In the genomic region with DNA sequence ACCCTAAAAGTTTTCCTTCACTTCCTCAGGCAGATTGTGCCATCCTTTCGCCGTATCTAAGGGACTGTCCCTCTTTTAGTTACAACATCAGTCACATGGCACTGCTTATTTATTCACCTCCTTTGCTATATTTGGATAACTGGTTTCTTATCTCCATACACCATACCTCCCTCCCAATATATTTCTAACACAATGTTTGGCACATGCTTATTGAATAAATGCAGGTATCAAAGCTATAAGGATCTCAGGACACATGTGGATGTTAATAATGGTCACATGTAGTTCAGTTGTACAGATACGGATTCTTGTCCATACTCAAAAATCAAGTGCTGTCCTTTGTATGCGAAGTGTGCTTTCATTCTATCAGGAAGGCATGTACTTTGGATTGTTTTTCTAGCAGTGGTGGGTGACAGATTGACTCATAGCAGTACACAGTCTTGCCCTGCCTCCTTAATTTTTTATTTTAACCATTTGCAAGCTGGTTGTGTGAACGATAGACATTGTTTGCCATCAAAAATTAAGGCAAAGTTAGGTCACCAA, we compare ENCODE assay signal across 13 cellular contexts.
DNase-seq lines count a peak whose midpoint lies in the region; ATAC-seq and TF ChIP-seq lines count a peak whose summit lies in the region.
"Had no signal": no experiment of that assay in that cellular context is flagged by ENCODE, and none has a peak within 500 bp of the region (broad histone marks: within the 10 kb centered on the region; RNA-seq: fewer than 3 reads in every experiment).

No MANE protein-coding gene starts in this region.

- no peak overlapping the region for H4K8ac ChIP-seq in mesenchymal stem cell (ENCODE audit: low read length)

- H3K4me3 ChIP-seq in heart left ventricle (no peak overlapping the region), right atrium auricular region (no peak overlapping the region), left ventricle myocardium inferior (no peak overlapping the region), mesenchymal stem cell (ENCODE audit: insufficient read depth in 1 of 2, low read depth in 1 of 2, low read length in 2 of 2) (no peak overlapping the region), SJCRH30 (no peak overlapping the region)
- H3K4me3 ChIP-seq: spleen had no signal

- intact Hi-C loops in heart left ventricle (cut with DNase I) (loop anchor here in 1 of 10 donors (5.0 kb wide), 1 partner anchor 46 kb away; no protein-coding TSS in a partner anchor), left ventricle myocardium inferior (cut with micrococcal nuclease) (no loop called here)

- no peaks in the 10 kb centered on the region for H3K79me1 ChIP-seq in mesenchymal stem cell (replicated peaks; ENCODE audit: low read length, poor library complexity, severe bottlenecking)

- ATAC-seq in heart left ventricle = peak; percentile 55 to 74 (median 66)

- H2AK5ac ChIP-seq in mesenchymal stem cell (ENCODE audit: low read length, severe bottlenecking) = no peak overlapping the region

- no peak overlapping the region for H2BK120ac ChIP-seq in mesenchymal stem cell (ENCODE audit: low read depth, low read length)

- no peaks in the 10 kb centered on the region for H3K27me3 ChIP-seq in heart left ventricle
- no peaks in the 10 kb centered on the region for H3K27me3 ChIP-seq in right atrium auricular region
- H3K27me3 ChIP-seq in left ventricle myocardium inferior (ENCODE audit: low read depth) = no peaks in the 10 kb centered on the region
- H3K27me3 ChIP-seq in mesenchymal stem cell (ENCODE audit: control insufficient read depth in 1 of 2, insufficient read depth in 1 of 2, low read length in 2 of 2) = no peaks in the 10 kb centered on the region
- H3K27me3 ChIP-seq in SJCRH30 = no peaks in the 10 kb centered on the region
- H3K27me3 ChIP-seq: spleen had no signal

- DNase-seq in heart left ventricle (no peak), right atrium auricular region (ENCODE audit: low spot score) (no peak), OCI-M1 (lab: John Stamatoyannopoulos, UW) (peak; percentile 85), left ventricle myocardium inferior (no peak), mesenchymal stem cell (no peak), SJCRH30 (no peak), inferior parietal cortex (ENCODE audit: extremely low spot score) (no peak), T1000 (lab: John Stamatoyannopoulos, UW) (no peak)
- DNase-seq: activated CD4-positive, alpha-beta T cell treated with anti-CD3 and anti-CD28 coated beads for 4 hours; GOT3; NCI-H1092; spleen; substantia nigra had no signal

- no peak overlapping the region for H3K23ac ChIP-seq in mesenchymal stem cell (ENCODE audit: low read length in 2 of 2)

- no peak overlapping the region for H2AFZ ChIP-seq in mesenchymal stem cell (ENCODE audit: low read depth, low read length)

- H3K9ac ChIP-seq in mesenchymal stem cell (ENCODE audit: low read length) = no peak overlapping the region

- TF ChIP-seq CTCF in heart left ventricle (IDR thresholded peaks at IDR 0.05) = no peak
- TF ChIP-seq CTCF in right atrium auricular region (IDR thresholded peaks at IDR 0.05) = no peak
- TF ChIP-seq CTCF in left ventricle myocardium inferior (IDR thresholded peaks at IDR 0.05; ENCODE audit: borderline replicate concordance) = no peak

- H3K18ac ChIP-seq in mesenchymal stem cell (ENCODE audit: low read depth in 1 of 2, low read length in 2 of 2) = no peak overlapping the region

- no peak overlapping the region for H2BK5ac ChIP-seq in mesenchymal stem cell (ENCODE audit: low read depth, low read length, poor library complexity, severe bottlenecking)

- H3K4me1 ChIP-seq in heart left ventricle = peaks cover 0 to 20% (median 4%) of the 10 kb centered on the region in 12 donors
- H3K4me1 ChIP-seq in right atrium auricular region = peaks cover 0 to 5% of the 10 kb centered on the region in 2 donors
- peaks cover 20% of the 10 kb centered on the region for H3K4me1 ChIP-seq in left ventricle myocardium inferior
- peaks cover 3% of the 10 kb centered on the region for H3K4me1 ChIP-seq in mesenchymal stem cell (ENCODE audit: control insufficient read depth, insufficient read depth, low read depth, low read length)
- 0 out of 2 replicates have a peak, but pooled peaks cover 14% of the 10 kb centered on the region for H3K4me1 ChIP-seq in SJCRH30

- H3K4ac ChIP-seq in mesenchymal stem cell (ENCODE audit: low read depth in 1 of 2, low read length in 2 of 2) = no peak overlapping the region

- H3K14ac ChIP-seq in mesenchymal stem cell (ENCODE audit: low read length in 2 of 2) = no peak overlapping the region

- no peak overlapping the region for H3K4me2 ChIP-seq in mesenchymal stem cell (ENCODE audit: low read length, poor library complexity, severe bottlenecking)

- H3K27ac ChIP-seq in heart left ventricle (peak overlapping the region in 10 of 12 donors; percentile 5 to 81 (median 52)), right atrium auricular region (no peak overlapping the region), left ventricle myocardium inferior (replicated peaks) (peak overlapping the region; percentile 68), mesenchymal stem cell (ENCODE audit: low read length, poor library complexity, severe bottlenecking) (no peak overlapping the region), SJCRH30 (no peak overlapping the region)
- H3K27ac ChIP-seq: spleen had no signal

- no peak for TF ChIP-seq POLR2A in heart left ventricle (IDR thresholded peaks at IDR 0.05)

- 30 to 47% (median 37%) methylated on average over 5 of the region's 5 CpGs for WGBS in heart left ventricle, 4 donors
- 80% methylated on average over 5 of the region's 5 CpGs for whole genome bisulfite sequencing in mesenchymal stem cell

- no peaks in the 10 kb centered on the region for H3K36me3 ChIP-seq in heart left ventricle
- no peaks in the 10 kb centered on the region for H3K36me3 ChIP-seq in right atrium auricular region
- H3K36me3 ChIP-seq in left ventricle myocardium inferior = no peaks in the 10 kb centered on the region
- no peaks in the 10 kb centered on the region for H3K36me3 ChIP-seq in mesenchymal stem cell (ENCODE audit: control insufficient read depth in 1 of 2, insufficient read depth in 2 of 2, low read depth in 1 of 2, low read length in 2 of 2)
- no peaks in the 10 kb centered on the region for H3K36me3 ChIP-seq in SJCRH30
- H3K36me3 ChIP-seq: spleen had no signal

- H3K9me3 ChIP-seq in heart left ventricle (no peaks in the 10 kb centered on the region), right atrium auricular region (no peaks in the 10 kb centered on the region), left ventricle myocardium inferior (replicated peaks) (no peaks in the 10 kb centered on the region), mesenchymal stem cell (ENCODE audit: control insufficient read depth, low read length) (no peaks in the 10 kb centered on the region), SJCRH30 (replicated peaks) (no peaks in the 10 kb centered on the region; the same call in 1 of the 2 replicates)
- H3K9me3 ChIP-seq: spleen had no signal

- no peak overlapping the region for H4K91ac ChIP-seq in mesenchymal stem cell (ENCODE audit: low read length)

- H2BK12ac ChIP-seq in mesenchymal stem cell (ENCODE audit: low read length in 2 of 2) = no peak overlapping the region

- no peak overlapping the region for H2BK15ac ChIP-seq in mesenchymal stem cell (ENCODE audit: low read depth, poor library complexity, severe bottlenecking)

Comparison
In these comparisons a context has a peak if more than half of its experiments do, and no peak if none do; other contexts are left out.
1. H3K27ac ChIP-seq: peak in heart left ventricle (10 of 12) and left ventricle myocardium inferior (single experiment); none in right atrium auricular region (0 of 2), mesenchymal stem cell (single experiment) and SJCRH30 (single experiment).